ENCODE assay signal across 9 cellular contexts in the genomic region with DNA sequence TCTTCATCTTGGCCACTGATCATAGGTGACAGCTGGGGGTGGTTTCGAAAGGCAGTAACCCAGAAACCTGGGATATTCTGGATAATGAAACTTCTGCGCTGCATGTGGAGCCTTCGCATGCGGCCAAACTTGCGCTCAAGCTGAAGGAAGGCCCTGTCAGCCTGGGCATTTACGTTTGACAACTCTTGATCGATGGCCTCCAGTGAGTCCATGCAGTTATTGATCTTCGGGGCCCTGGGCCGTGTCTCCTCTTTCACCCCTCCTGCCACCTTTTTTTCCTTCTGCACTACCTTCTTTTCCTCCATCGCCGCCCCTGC. TPM values are rescaled to one million over a fixed set of nuclear protein-coding genes. Genes with fewer than 3 reads are reported as not detected.
DNase-seq lines count a peak whose midpoint lies in the region; ATAC-seq and TF ChIP-seq lines count a peak whose summit lies in the region.
"Had no signal": no experiment of that assay in that cellular context is flagged by ENCODE, and none has a peak within 500 bp of the region (broad histone marks: within the 10 kb centered on the region; RNA-seq: fewer than 3 reads in every experiment).

No MANE protein-coding gene starts in this region.

- H3K4me1 Mint-ChIP-seq in activated CD4-positive, alpha-beta T cell treated with anti-CD3 and anti-CD28 coated beads for 36 hours: peaks cover 24% of the 10 kb centered on the region
- peaks cover 14% of the 10 kb centered on the region for H3K4me1 Mint-ChIP-seq in activated T-cell treated with anti-CD3 and anti-CD28 coated beads, Interleukin-2, amount 50 U/mL, for 72 hours (ENCODE audit: low read depth)

- CTCF ChIA-PET in activated CD4-positive, alpha-beta T cell treated with anti-CD3 and anti-CD28 coated beads for 36 hours (lab: Charles Lee): interaction anchor here (1.3 to 3.3 kb wide), 4 partner anchors 9 to 35 kb away, joined by 3 to 15 read pairs (median 5); no protein-coding TSS in a partner anchor

- H3K27ac Mint-ChIP-seq in activated CD4-positive, alpha-beta T cell treated with anti-CD3 and anti-CD28 coated beads for 36 hours: no peak overlapping the region
- H3K27ac Mint-ChIP-seq in activated T-cell treated with anti-CD3 and anti-CD28 coated beads, Interleukin-2, amount 50 U/mL, for 72 hours: no peak overlapping the region

- peaks cover 32% of the 10 kb centered on the region for H3F3A ChIP-seq in GM23248 (ENCODE audit: insufficient read depth)

- no peaks in the 10 kb centered on the region for H3K27me3 Mint-ChIP-seq in activated CD4-positive, alpha-beta T cell treated with anti-CD3 and anti-CD28 coated beads for 36 hours
- no peaks in the 10 kb centered on the region for H3K27me3 Mint-ChIP-seq in activated T-cell treated with anti-CD3 and anti-CD28 coated beads, Interleukin-2, amount 50 U/mL, for 72 hours (ENCODE audit: low read depth)
- H3K27me3 Mint-ChIP-seq: activated naive CD4-positive, alpha-beta T cell treated with anti-CD3 and anti-CD28 coated beads, Interleukin-2, amount 10 ng/mL, durations not matched to agents 7 days and 5 days had no signal

- H3K36me3 ChIP-seq in GM23248 (ENCODE audit: low read depth): peaks cover 6% of the 10 kb centered on the region; the same call in 1 of the 2 replicates
- no peaks in the 10 kb centered on the region for H3K36me3 ChIP-seq in iPS-18a (ENCODE audit: control insufficient read depth, low read depth, low read length)
- no peaks in the 10 kb centered on the region for H3K36me3 ChIP-seq in spleen

- TF ChIP-seq CTCF in VCaP (conservative IDR thresholded peaks at IDR 0.05) (no peak), spleen (IDR thresholded peaks at IDR 0.05 in 8 of 11, conservative IDR thresholded peaks at IDR 0.05 in 3 of 11) (no peak)

- no peak for TF ChIP-seq POLR2A in spleen (IDR thresholded peaks at IDR 0.05)

- H3K4me3 ChIP-seq in GM23248 (peak overlapping the region; percentile 96), iPS-18a (ENCODE audit: low read length) (peak overlapping the region; percentile 93), spleen (peak overlapping the region; percentile 83 to 98 (median 96))

- H3K9ac ChIP-seq in GM23248: peak overlapping the region; percentile 92
- H3K9ac ChIP-seq in iPS-18a (ENCODE audit: low read length): peak overlapping the region; percentile 99

- no peak for DNase-seq in GM23248
- DNase-seq in spleen: no peak
- no peak for DNase-seq in activated CD4-positive, alpha-beta T cell treated with anti-CD3 and anti-CD28 coated beads for 36 hours
- DNase-seq in stimulated activated naive CD4-positive, alpha-beta T cell (lab: John Stamatoyannopoulos, UW): no peak
- DNase-seq in activated T-cell treated with anti-CD3 and anti-CD28 coated beads, Interleukin-2, amount 50 U/mL, for 72 hours: no peak
- DNase-seq in SK-N-DZ (ENCODE audit: low spot score): no peak

- peaks cover 23% of the 10 kb centered on the region for H3K36me3 Mint-ChIP-seq in activated CD4-positive, alpha-beta T cell treated with anti-CD3 and anti-CD28 coated beads for 36 hours (ENCODE audit: low read depth)
- H3K36me3 Mint-ChIP-seq in activated T-cell treated with anti-CD3 and anti-CD28 coated beads, Interleukin-2, amount 50 U/mL, for 72 hours (ENCODE audit: insufficient read depth in 2 of 2): peaks cover 0 to 1% of the 10 kb centered on the region in 2 donors

- peaks cover 72% of the 10 kb centered on the region for H3K79me2 ChIP-seq in GM23248 (ENCODE audit: insufficient read depth)

- WGBS in GM23248 (ENCODE audit: low coverage in 1 of 2, low lambda C conversion rate in 2 of 2, missing lambda C conversion rate in 2 of 2), 2 experiments: 2% methylated on average over 11 of the region's 11 CpGs
- WGBS in spleen, 5 donors: 42 to 51% (median 43%) methylated on average over 11 of the region's 11 CpGs

- H3K9me3 ChIP-seq in GM23248 (ENCODE audit: low read depth) (no peaks in the 10 kb centered on the region), iPS-18a (ENCODE audit: control insufficient read depth, low read depth, low read length) (no peaks in the 10 kb centered on the region), spleen (no peaks in the 10 kb centered on the region)

- no peaks in the 10 kb centered on the region for H4K20me1 ChIP-seq in GM23248 (ENCODE audit: insufficient read depth)

- POLR2A ChIA-PET in activated CD4-positive, alpha-beta T cell treated with anti-CD3 and anti-CD28 coated beads for 36 hours (lab: Charles Lee): no interaction called here

- no peaks in the 10 kb centered on the region for H3K27me3 ChIP-seq in GM23248 (replicated peaks; ENCODE audit: insufficient read depth)
- H3K27me3 ChIP-seq in iPS-18a (ENCODE audit: control insufficient read depth, insufficient read depth, low read length): no peaks in the 10 kb centered on the region
- no peaks in the 10 kb centered on the region for H3K27me3 ChIP-seq in spleen (replicated peaks in 1 of 7)

- peak overlapping the region; percentile 93 for H2AFZ ChIP-seq in GM23248

- peaks cover 55% of the 10 kb centered on the region for H3K4me1 ChIP-seq in GM23248 (ENCODE audit: insufficient read depth)
- peaks cover 17% of the 10 kb centered on the region for H3K4me1 ChIP-seq in iPS-18a (ENCODE audit: control insufficient read depth, low read depth, low read length)
- H3K4me1 ChIP-seq in spleen: peaks cover 35 to 77% (median 54%) of the 10 kb centered on the region in 6 donors

- H3K4me2 ChIP-seq in GM23248 (ENCODE audit: unreplicated experiment): peak overlapping the region; percentile 96

- intact Hi-C loops in spleen (cut with DNase I; ENCODE audit: low total_unique reads): no loop called here
- intact Hi-C loops in activated CD4-positive, alpha-beta T cell treated with anti-CD3 and anti-CD28 coated beads for 36 hours (cut with DNase I, micrococcal nuclease): loop anchor here in 1 of 2 experiments (5.0 to 10.0 kb wide), 3 partner anchors 241 to 1422 kb away; a partner anchor contains a TSS

- no peak overlapping the region for H3K4me3 Mint-ChIP-seq in activated CD4-positive, alpha-beta T cell treated with anti-CD3 and anti-CD28 coated beads for 36 hours
- H3K4me3 Mint-ChIP-seq in activated T-cell treated with anti-CD3 and anti-CD28 coated beads, Interleukin-2, amount 50 U/mL, for 72 hours: no peak overlapping the region
- H3K4me3 Mint-ChIP-seq: activated naive CD4-positive, alpha-beta T cell treated with anti-CD3 and anti-CD28 coated beads, Interleukin-2, amount 10 ng/mL, durations not matched to agents 7 days and 5 days had no signal

- no peaks in the 10 kb centered on the region for H3K9me2 ChIP-seq in GM23248 (ENCODE audit: insufficient read depth)

- in situ Hi-C loops in GM23248 (cut with MboI): no loop called here

- no peak for ATAC-seq in activated CD4-positive, alpha-beta T cell treated with anti-CD3 and anti-CD28 coated beads for 36 hours
- no peak for ATAC-seq in activated T-cell treated with anti-CD3 and anti-CD28 coated beads, Interleukin-2, amount 50 U/mL, for 72 hours (replicated peaks in 1 of 2)

- peak overlapping the region; percentile 87 for H3K27ac ChIP-seq in GM23248
- peak overlapping the region; percentile 92 for H3K27ac ChIP-seq in VCaP
- H3K27ac ChIP-seq in iPS-18a (ENCODE audit: low read length): no peak overlapping the region
- H3K27ac ChIP-seq in spleen: peak overlapping the region in 7 of 8 donors; percentile 84 to 91 (median 88)

- H3K9me3 Mint-ChIP-seq in activated CD4-positive, alpha-beta T cell treated with anti-CD3 and anti-CD28 coated beads for 36 hours (ENCODE audit: low read depth): no peaks in the 10 kb centered on the region
- no peaks in the 10 kb centered on the region for H3K9me3 Mint-ChIP-seq in activated T-cell treated with anti-CD3 and anti-CD28 coated beads, Interleukin-2, amount 50 U/mL, for 72 hours
- H3K9me3 Mint-ChIP-seq: activated naive CD4-positive, alpha-beta T cell treated with anti-CD3 and anti-CD28 coated beads, Interleukin-2, amount 10 ng/mL, durations not matched to agents 7 days and 5 days had no signal

RNA-seq across cellular contexts. Expression of a gene that starts 0.7 kb away (rescaled TPM):
- 34.1 and 38.2 TPM in 2 replicates for total RNA-seq in GM23248 (2014; rRNA removed; shearing (Covaris generic))
- polyA plus RNA-seq in GM23248 (2016; fragmentation: Nextera tagmentation; extraction: Ambion mirVana): 32.3 TPM in 2 replicates
- total RNA-seq in spleen: 10 to 100 TPM; 11.2 to 19.0 (median 13.5) TPM
- 1 to 10 TPM; 7.2 to 7.8 (median 7.5) TPM for polyA plus RNA-seq in spleen
- total RNA-seq in activated CD4-positive, alpha-beta T cell treated with anti-CD3 and anti-CD28 coated beads for 36 hours: 10 to 100 TPM in 1 of 2 experiments, 1 to 10 TPM in 1; 9.4 to 10.8 TPM
- 10 to 100 TPM; 12.5 to 12.6 TPM for total RNA-seq in activated T-cell treated with anti-CD3 and anti-CD28 coated beads, Interleukin-2, amount 50 U/mL, for 72 hours
- polyA plus RNA-seq in SK-N-DZ (2014; cell fraction: cytosol; rRNA removed): 44.3 and 49.9 TPM in 2 replicates
- polyA plus RNA-seq in SK-N-DZ (2014; cell fraction: nucleus; rRNA removed): 28.0 and 34.0 TPM in 2 replicates

RNA-seq across cellular contexts. Expression of a gene that starts 26.6 kb away (rescaled TPM):
- 79.4 and 89.1 TPM in 2 replicates for total RNA-seq in GM23248 (2014; rRNA removed; shearing (Covaris generic))
- polyA plus RNA-seq in GM23248 (2016; fragmentation: Nextera tagmentation; extraction: Ambion mirVana) (71.5 and 73.5 TPM in 2 replicates), spleen (10 to 100 TPM; 28.7 to 41.7 (median 29.2) TPM)
- total RNA-seq in spleen: 10 to 100 TPM; 63.1 to 97.7 (median 73.4) TPM
- total RNA-seq in activated CD4-positive, alpha-beta T cell treated with anti-CD3 and anti-CD28 coated beads for 36 hours: 10 to 100 TPM; 37.5 to 38.2 TPM
- total RNA-seq in activated T-cell treated with anti-CD3 and anti-CD28 coated beads, Interleukin-2, amount 50 U/mL, for 72 hours: 10 to 100 TPM; 43.2 to 55.0 TPM
- 36.5 and 41.0 TPM in 2 replicates for polyA plus RNA-seq in SK-N-DZ (2014; cell fraction: cytosol; rRNA removed)
- polyA plus RNA-seq in SK-N-DZ (2014; cell fraction: nucleus; rRNA removed): 13.4 and 15.2 TPM in 2 replicates
